ENCODE assay signal across 8 cellular contexts in the genomic region with DNA sequence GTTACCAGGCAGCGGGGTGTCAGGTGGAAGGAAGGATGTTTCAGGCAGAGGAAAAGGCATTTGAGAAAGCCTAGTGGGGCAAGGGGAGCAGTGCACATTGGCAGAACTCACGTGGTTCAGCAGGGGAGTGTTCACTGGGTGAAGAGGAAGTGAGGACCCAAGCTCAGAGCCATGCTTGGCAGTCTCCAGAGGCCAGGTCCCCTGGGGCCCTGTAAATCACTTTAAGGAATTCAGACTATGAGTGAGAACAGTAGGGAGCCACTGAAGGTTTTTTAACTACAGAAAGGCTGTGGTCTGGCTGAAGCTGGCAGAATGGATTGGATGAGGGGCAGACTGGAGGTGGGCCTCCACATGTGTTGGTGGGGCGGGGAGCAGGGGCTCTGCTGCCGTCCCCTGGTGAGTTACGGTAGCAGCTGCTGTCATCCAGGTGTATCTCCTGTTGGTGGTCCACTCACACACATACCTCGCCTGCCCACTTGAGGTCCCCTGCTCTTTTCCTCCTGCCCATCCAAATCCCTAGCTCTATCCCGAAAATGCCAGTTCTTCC. TPM values are rescaled to one million over a fixed set of nuclear protein-coding genes. Genes with fewer than 3 reads are reported as not detected.
DNase-seq lines count a peak whose midpoint lies in the region; ATAC-seq and TF ChIP-seq lines count a peak whose summit lies in the region.

No MANE protein-coding gene starts in this region.

- TF ChIP-seq CTCF in A673 (conservative IDR thresholded peaks at IDR 0.05; ENCODE audit: low read depth, low read length) (0 out of 2 replicates have a peak, but pooled peaks have one; percentile 16), OCI-LY7 (conservative IDR thresholded peaks at IDR 0.05; ENCODE audit: low read length) (peak; percentile 75), mammary epithelial cell (conservative IDR thresholded peaks at IDR 0.05 in 1 of 2, IDR thresholded peaks at IDR 0.05 in 1 of 2; ENCODE audit: extremely low read depth in 1 of 2, insufficient read depth in 1 of 2, low read depth in 1 of 2, low read length in 2 of 2) (peak in 1 of 2 donors; percentile 0), MM.1S (IDR thresholded peaks at IDR 0.05; ENCODE audit: low read length) (no peak)

- H3K9ac ChIP-seq in mammary epithelial cell (ENCODE audit: insufficient read depth, low read length) (no peak overlapping the region), MM.1S (ENCODE audit: low read length) (no peak overlapping the region)

- H3K27ac ChIP-seq in A673 (ENCODE audit: low read depth, low read length, poor library complexity, severe bottlenecking) (no peak overlapping the region), OCI-LY7 (ENCODE audit: low read depth, low read length, poor library complexity, severe bottlenecking) (peak overlapping the region; percentile 73), mammary epithelial cell (ENCODE audit: insufficient read depth, low read depth, low read length) (no peak overlapping the region), MM.1S (ENCODE audit: low read length) (no peak overlapping the region)

- dilution Hi-C loops in mammary epithelial cell (cut with HindIII; ENCODE audit: low sequenced_read_pairs), result no loop called here

- H2AFZ ChIP-seq in OCI-LY7 (ENCODE audit: low read length), result peak overlapping the region; percentile 32; the same call in 1 of the 2 replicates
- no peak overlapping the region for H2AFZ ChIP-seq in mammary epithelial cell (ENCODE audit: low read depth, low read length)
- no peak overlapping the region for H2AFZ ChIP-seq in MM.1S (ENCODE audit: low read length)

- POLR2A ChIA-PET in A673 (lab: Charles Lee; ENCODE audit: low non-redundant PET), result no interaction called here
- POLR2A ChIA-PET in OCI-LY7 (lab: Charles Lee), result interaction anchor here (0.6 to 1.6 kb wide), 6 partner anchors 10 to 579 kb away, joined by 3 to 6 read pairs (median 3); partner anchors contain the start of genes CIITA and SOCS1

- peak overlapping the region; percentile 58 to 76 for H3K4me3 Mint-ChIP-seq in stimulated activated naive B cell treated with anti-CD40 and anti-IgM and Interleukin-4, amounts not matched to agents 10 μg/mL and 1 μg/mL and 100 μg/mL, for 72 hours

- peak overlapping the region; percentile 92 for H3K27ac Mint-ChIP-seq in stimulated activated naive B cell treated with anti-CD40 and anti-IgM and Interleukin-4, amounts not matched to agents 10 μg/mL and 1 μg/mL and 100 μg/mL, for 72 hours

- H4K20me1 ChIP-seq in OCI-LY7 (ENCODE audit: insufficient read depth, low read length) (peaks cover 13% of the 10 kb centered on the region; the same call in 1 of the 2 replicates), mammary epithelial cell (ENCODE audit: insufficient read depth, low read length) (no peaks in the 10 kb centered on the region), MM.1S (ENCODE audit: insufficient read depth, low read length) (no peaks in the 10 kb centered on the region; the same call in 1 of the 2 replicates)

- intact Hi-C loops in A673 (cut with micrococcal nuclease; ENCODE audit: unreplicated experiment) (no loop called here), OCI-LY7 (cut with micrococcal nuclease; ENCODE audit: unreplicated experiment) (loop anchor here (10.0 kb wide), 2 partner anchors 565 to 1855 kb away; partner anchors contain the start of genes ATF7IP2 and HAPSTR1), mammary epithelial cell (cut with micrococcal nuclease) (no loop called here)

- H3F3A ChIP-seq in MM.1S (ENCODE audit: insufficient read depth, low read length), result no peaks in the 10 kb centered on the region

- no peak overlapping the region for H3K4me3 ChIP-seq in A673 (ENCODE audit: low read depth, low read length, poor library complexity, severe bottlenecking)
- H3K4me3 ChIP-seq in OCI-LY7 (ENCODE audit: low read depth, low read length, poor library complexity, severe bottlenecking), result peak overlapping the region; percentile 56
- no peak overlapping the region for H3K4me3 ChIP-seq in mammary epithelial cell (replicated peaks in 1 of 3; ENCODE audit: insufficient read depth in 1 of 3, low read depth in 2 of 3, low read length in 3 of 3)
- H3K4me3 ChIP-seq in MM.1S (ENCODE audit: low read length), result no peak overlapping the region

- H3K9me3 Mint-ChIP-seq in stimulated activated naive B cell treated with anti-CD40 and anti-IgM and Interleukin-4, amounts not matched to agents 10 μg/mL and 1 μg/mL and 100 μg/mL, for 72 hours, result no peaks in the 10 kb centered on the region

- in situ Hi-C loops in mammary epithelial cell (cut with MboI; ENCODE audit: low sequenced_read_pairs in 2 of 2), result no loop called here

- ATAC-seq in GM18870 (IDR thresholded peaks at IDR 0.05; ENCODE audit: unreplicated experiment), result peak; percentile 63
- peak; percentile 80 for ATAC-seq in HG02981 (IDR thresholded peaks at IDR 0.05; ENCODE audit: unreplicated experiment)
- ATAC-seq in stimulated activated naive B cell treated with anti-CD40 and anti-IgM and Interleukin-4, amounts not matched to agents 10 μg/mL and 1 μg/mL and 100 μg/mL, for 72 hours (replicated peaks), result peak; percentile 92 to 93

- H3K4me1 Mint-ChIP-seq in stimulated activated naive B cell treated with anti-CD40 and anti-IgM and Interleukin-4, amounts not matched to agents 10 μg/mL and 1 μg/mL and 100 μg/mL, for 72 hours, result peaks cover 54 to 88% of the 10 kb centered on the region in 2 donors

- peak; percentile 89 for DNase-seq in A673 (ENCODE audit: low spot score)
- peak; percentile 93 for DNase-seq in OCI-LY7 (ENCODE audit: low spot score)
- DNase-seq in mammary epithelial cell, result no peak
- DNase-seq in stimulated activated naive B cell treated with anti-CD40 and anti-IgM and Interleukin-4, amounts not matched to agents 10 μg/mL and 1 μg/mL and 100 μg/mL, for 72 hours, result peak; percentile 80
- DNase-seq in NCI-H1092 treated with DMSO at 0.1 percent for 48 hours (lab: John Stamatoyannopoulos, UW), result no peak
- DNase-seq in MM.1S, result no peak

- H3K4me2 ChIP-seq in OCI-LY7 (ENCODE audit: low read length) (peak overlapping the region; percentile 77), mammary epithelial cell (ENCODE audit: insufficient read depth, low read depth, low read length) (peak overlapping the region; percentile 21), MM.1S (ENCODE audit: low read depth, low read length) (no peak overlapping the region)

- H3K9me3 ChIP-seq in A673 (ENCODE audit: low read depth, low read length, poor library complexity, severe bottlenecking) (no peaks in the 10 kb centered on the region), OCI-LY7 (ENCODE audit: low read length) (no peaks in the 10 kb centered on the region), mammary epithelial cell (replicated peaks; ENCODE audit: insufficient read depth, low read length) (no peaks in the 10 kb centered on the region), MM.1S (replicated peaks; ENCODE audit: insufficient read depth, low read length) (no peaks in the 10 kb centered on the region)

- H3K79me2 ChIP-seq in OCI-LY7 (ENCODE audit: insufficient read depth, low read depth, low read length), result peaks cover 76% of the 10 kb centered on the region
- H3K79me2 ChIP-seq in mammary epithelial cell (ENCODE audit: insufficient read depth, low read length), result peaks cover 96% of the 10 kb centered on the region
- H3K79me2 ChIP-seq in MM.1S (ENCODE audit: low read length), result peaks cover 79% of the 10 kb centered on the region

- 52% methylated on average over 7 of the region's 7 CpGs for WGBS in mammary epithelial cell (ENCODE audit: low coverage, missing lambda C conversion rate)

- peaks cover 43% of the 10 kb centered on the region for H3K4me1 ChIP-seq in A673 (ENCODE audit: insufficient read depth, low read length, poor library complexity, severe bottlenecking)
- H3K4me1 ChIP-seq in OCI-LY7 (ENCODE audit: insufficient read depth, low read length, poor library complexity, severe bottlenecking), result peaks cover 65% of the 10 kb centered on the region
- H3K4me1 ChIP-seq in mammary epithelial cell (ENCODE audit: insufficient read depth, low read length), result peaks cover 57% of the 10 kb centered on the region
- peaks cover 16% of the 10 kb centered on the region for H3K4me1 ChIP-seq in MM.1S (ENCODE audit: low read length)

- CTCF ChIA-PET in A673 (lab: Charles Lee), result interaction anchor here (1.3 to 1.4 kb wide), 2 partner anchors 15 to 22 kb away, joined by 3 read pairs; no protein-coding TSS in a partner anchor
- CTCF ChIA-PET in OCI-LY7 (lab: Charles Lee; ENCODE audit: unreplicated experiment), result interaction anchor here (0.6 kb wide), 1 partner anchor 131 kb away, joined by 8 read pairs; the partner anchor contains the start of gene TVP23A
- CTCF ChIA-PET in mammary epithelial cell (lab: Charles Lee; ENCODE audit: low non-redundant PET), result no interaction called here

- no peaks in the 10 kb centered on the region for H3K9me2 ChIP-seq in OCI-LY7 (ENCODE audit: insufficient read depth, low read length)
- H3K9me2 ChIP-seq in MM.1S (replicated peaks; ENCODE audit: insufficient read depth, low read length), result no peaks in the 10 kb centered on the region

- H3K27me3 ChIP-seq in A673 (replicated peaks; ENCODE audit: insufficient read depth, low read depth, low read length, poor library complexity), result no peaks in the 10 kb centered on the region
- H3K27me3 ChIP-seq in mammary epithelial cell (ENCODE audit: insufficient read depth, low read length), result no peaks in the 10 kb centered on the region
- no peaks in the 10 kb centered on the region for H3K27me3 ChIP-seq in MM.1S (replicated peaks; ENCODE audit: insufficient read depth, low read length)

- no TSS peak for BruUV-seq in A673 (replicated peaks; lab: Mats Ljungman, UMichigan)
- BruUV-seq in OCI-LY7 (replicated peaks; lab: Mats Ljungman, UMichigan), result no TSS peak
- BruUV-seq in mammary epithelial cell (replicated peaks; lab: Mats Ljungman, UMichigan), result no TSS peak

- peaks cover 10 to 32% of the 10 kb centered on the region in 2 donors for H3K36me3 Mint-ChIP-seq in stimulated activated naive B cell treated with anti-CD40 and anti-IgM and Interleukin-4, amounts not matched to agents 10 μg/mL and 1 μg/mL and 100 μg/mL, for 72 hours

- H3K36me3 ChIP-seq in A673 (ENCODE audit: insufficient read depth, low read length, poor library complexity, severe bottlenecking) (no peaks in the 10 kb centered on the region), OCI-LY7 (ENCODE audit: insufficient read depth, low read length) (peaks cover 10% of the 10 kb centered on the region; the same call in 1 of the 2 replicates), mammary epithelial cell (ENCODE audit: insufficient read depth, low read length) (no peaks in the 10 kb centered on the region), MM.1S (replicated peaks; ENCODE audit: insufficient read depth, low read length) (no peaks in the 10 kb centered on the region)

- no peaks in the 10 kb centered on the region for H3K27me3 Mint-ChIP-seq in stimulated activated naive B cell treated with anti-CD40 and anti-IgM and Interleukin-4, amounts not matched to agents 10 μg/mL and 1 μg/mL and 100 μg/mL, for 72 hours

RNA-seq across cellular contexts. Expression of gene CLEC16A, which starts 5.1 kb away (rescaled TPM):
- total RNA-seq in A673 (2021) (21.3 and 23.4 TPM in 2 replicates), OCI-LY7 (2022) (50.9 and 52.0 TPM in 2 replicates), mammary epithelial cell (10 to 100 TPM; 36.4 to 46.3 TPM)
- total RNA-seq in OCI-LY7 (2014; rRNA removed; shearing (Covaris generic)), result 26.2 and 31.1 TPM in 2 replicates
- 15.8 TPM for polyA plus RNA-seq in mammary epithelial cell
- 67.8 TPM for polyA minus RNA-seq in mammary epithelial cell

RNA-seq across cellular contexts. Expression of gene DEXI, which starts 7.2 kb away (rescaled TPM):
- total RNA-seq in A673 (2021) (30.7 and 31.6 TPM in 2 replicates), OCI-LY7 (2022) (13.5 and 15.1 TPM in 2 replicates), mammary epithelial cell (10 to 100 TPM; 34.4 to 42.5 TPM)
- 12.7 and 17.6 TPM in 2 replicates for total RNA-seq in OCI-LY7 (2014; rRNA removed; shearing (Covaris generic))
- polyA plus RNA-seq in mammary epithelial cell, result 49.3 TPM
- polyA minus RNA-seq in mammary epithelial cell, result 21.1 TPM

Comparison
In these comparisons a context has a peak if more than half of its experiments do, and no peak if none do; other contexts are left out.
1. DNase-seq: peak in A673 (single experiment), OCI-LY7 (single experiment) and stimulated activated naive B cell treated with anti-CD40 and anti-IgM and Interleukin-4, amounts not matched to agents 10 μg/mL and 1 μg/mL and 100 μg/mL, for 72 hours (single experiment); none in mammary epithelial cell (single experiment), NCI-H1092 treated with DMSO at 0.1 percent for 48 hours (single experiment) and MM.1S (single experiment).
2. Peak in every context shown above with its lines, with median percentiles within 50 percentile points of each other: ATAC-seq.